ENCODE assay signal across 9 cellular contexts in genomic region chr20:44204156-44204831, GRCh38. TPM values are rescaled to one million over a fixed set of nuclear protein-coding genes. Genes with fewer than 3 reads are reported as not detected.
DNase-seq lines count a peak whose midpoint lies in the region; ATAC-seq and TF ChIP-seq lines count a peak whose summit lies in the region.
"Had no signal": no experiment of that assay in that cellular context is flagged by ENCODE, and none has a peak within 500 bp of the region (broad histone marks: within the 10 kb centered on the region; RNA-seq: fewer than 3 reads in every experiment).

No MANE protein-coding gene starts in this region.

- H3K36me3 ChIP-seq in Panc1 (ENCODE audit: control insufficient read depth, insufficient read depth, low read length) = peaks cover 23% of the 10 kb centered on the region
- H3K36me3 ChIP-seq in prostate gland = peaks cover 0 to 5% of the 10 kb centered on the region in 2 donors

- intact Hi-C loops in Calu3 (cut with micrococcal nuclease; ENCODE audit: unreplicated experiment) (no loop called here), Panc1 (cut with micrococcal nuclease; ENCODE audit: unreplicated experiment) (no loop called here), prostate gland (cut with DNase I) (loop anchor here (10.0 kb wide), 1 partner anchor 531 kb away; no protein-coding TSS in a partner anchor)

- no peak for TF ChIP-seq POLR2A in prostate gland (IDR thresholded peaks at IDR 0.05)

- no peaks in the 10 kb centered on the region for H3K9me3 Mint-ChIP-seq in Calu3 (ENCODE audit: low read depth, unreplicated experiment)
- H3K9me3 Mint-ChIP-seq in endothelial cell (ENCODE audit: unreplicated experiment) = no peaks in the 10 kb centered on the region

- BruUV-seq in Calu3 (replicated peaks; lab: Mats Ljungman, UMichigan) (no TSS peak), Panc1 (replicated peaks; lab: Mats Ljungman, UMichigan) (no TSS peak)

- H3K4me3 ChIP-seq in Panc1 (ENCODE audit: low read depth in 2 of 2, low read length in 2 of 2) (no peak overlapping the region), prostate gland (no peak overlapping the region)

- H3K4me1 Mint-ChIP-seq in Calu3 (ENCODE audit: low read depth, unreplicated experiment) (peaks cover 83% of the 10 kb centered on the region), endothelial cell (ENCODE audit: unreplicated experiment) (peaks cover 13% of the 10 kb centered on the region)

- H3K9me3 ChIP-seq in Panc1 (ENCODE audit: control insufficient read depth, insufficient read depth, low read depth, low read length) = no peaks in the 10 kb centered on the region
- no peaks in the 10 kb centered on the region for H3K9me3 ChIP-seq in prostate gland

- peaks cover 77% of the 10 kb centered on the region for H3K36me3 Mint-ChIP-seq in Calu3 (ENCODE audit: insufficient read depth, unreplicated experiment)
- H3K36me3 Mint-ChIP-seq in endothelial cell (ENCODE audit: low read depth, unreplicated experiment) = peaks cover 21% of the 10 kb centered on the region

- POLR2A ChIA-PET in Panc1 (lab: Charles Lee) = interaction anchor here (0.7 kb wide), 1 partner anchor 189 kb away, joined by 5 read pairs; no protein-coding TSS in a partner anchor

- H3K4me3 Mint-ChIP-seq in Calu3 (ENCODE audit: low read depth, unreplicated experiment) (peak overlapping the region; percentile 38), endothelial cell (ENCODE audit: unreplicated experiment) (no peak overlapping the region)

- in situ Hi-C loops in Panc1 (cut with HindIII; ENCODE audit: low pct_unique_long_range_greater_than_20kb, low sequenced_read_pairs) = no loop called here

- H3K4me1 ChIP-seq in Panc1 (ENCODE audit: control insufficient read depth, insufficient read depth, low read length) = peaks cover 36% of the 10 kb centered on the region
- peaks cover 15% of the 10 kb centered on the region for H3K4me1 ChIP-seq in prostate gland (replicated peaks)

- no peaks in the 10 kb centered on the region for H3K27me3 ChIP-seq in Panc1 (ENCODE audit: control insufficient read depth, insufficient read depth, low read length)
- H3K27me3 ChIP-seq in prostate gland (replicated peaks; ENCODE audit: insufficient read depth) = no peaks in the 10 kb centered on the region

- WGBS in prostate gland = 77% methylated on average over 4 of the region's 4 CpGs

- CTCF ChIA-PET in Calu3 (lab: Charles Lee) = interaction anchor here (0.7 kb wide), 1 partner anchor 81 kb away, joined by 3 read pairs; no protein-coding TSS in a partner anchor
- CTCF ChIA-PET in Panc1 (lab: Charles Lee) = no interaction called here

- ATAC-seq in Panc1 (peak; percentile 93), HG02970 (IDR thresholded peaks at IDR 0.05; ENCODE audit: low FRiP score, unreplicated experiment) (no peak), GM19397 (IDR thresholded peaks at IDR 0.05; ENCODE audit: unreplicated experiment) (no peak)

- H3K27me3 Mint-ChIP-seq in Calu3 (ENCODE audit: unreplicated experiment) (no peaks in the 10 kb centered on the region), endothelial cell (ENCODE audit: unreplicated experiment) (peaks cover 2% of the 10 kb centered on the region)

- DNase-seq in Calu3 (peak; percentile 57), Panc1 (ENCODE audit: low read depth, low spot score) (peak; percentile 79), fibroblast of gingiva (ENCODE audit: low read depth) (peak; percentile 88), prostate gland (ENCODE audit: low spot score) (peak; percentile 77), endothelial cell (ENCODE audit: low spot score) (no peak), mucosa of gallbladder (ENCODE audit: low spot score) (no peak)
- DNase-seq: NCI-H1417 had no signal

- TF ChIP-seq CTCF in Calu3 (IDR thresholded peaks at IDR 0.05; ENCODE audit: unreplicated experiment) (no peak), Panc1 (IDR thresholded peaks at IDR 0.05) (no peak), prostate gland (IDR thresholded peaks at IDR 0.05) (no peak), endothelial cell (IDR thresholded peaks at IDR 0.05; ENCODE audit: unreplicated experiment) (no peak)

- H3K27ac Mint-ChIP-seq in Calu3 (ENCODE audit: unreplicated experiment) (peak overlapping the region; percentile 94), endothelial cell (ENCODE audit: unreplicated experiment) (no peak overlapping the region)

- H3K27ac ChIP-seq in Panc1 (ENCODE audit: low read length) (peak overlapping the region; percentile 86), prostate gland (peak overlapping the region; percentile 66 to 68)

RNA-seq across cellular contexts. Expression of gene OSER1, which starts 6.3 kb away (rescaled TPM):
- 52.2 and 56.7 TPM in 2 replicates for total RNA-seq in Calu3 (2022)
- 37.8 TPM for total RNA-seq in Panc1 (2021; ENCODE audit: unreplicated experiment)
- 24.2 TPM for polyA plus RNA-seq in Panc1 (2012; ENCODE audit: insufficient read length)
- total RNA-seq in prostate gland = 10 to 100 TPM; 31.6 to 42.7 TPM
- 28.2 TPM for total RNA-seq in endothelial cell (ENCODE audit: unreplicated experiment)
- total RNA-seq in mucosa of gallbladder = 34.8 TPM

RNA-seq across cellular contexts. Expression of gene JPH2, which starts 17.3 kb away (rescaled TPM):
- total RNA-seq in Calu3 (2022) = 0.50 and 0.59 TPM in 2 replicates
- total RNA-seq in Panc1 (2021; ENCODE audit: unreplicated experiment) = 0.49 TPM
- 0.27 TPM for polyA plus RNA-seq in Panc1 (2012; ENCODE audit: insufficient read length)
- total RNA-seq in prostate gland = 10 to 100 TPM; 29.1 to 31.1 TPM
- 0.80 TPM for total RNA-seq in endothelial cell (ENCODE audit: unreplicated experiment)
- 48.9 TPM for total RNA-seq in mucosa of gallbladder

RNA-seq across cellular contexts. Expression of gene GDAP1L1, which starts 42.8 kb away (rescaled TPM):
- total RNA-seq in Calu3 (2022) (not detected in 2 replicates), Panc1 (2021; ENCODE audit: unreplicated experiment) (not detected), prostate gland (1 to 10 TPM in 1 of 2 donors, not detected in 1; 1.5 TPM), endothelial cell (ENCODE audit: unreplicated experiment) (1.7 TPM), mucosa of gallbladder (not detected)
- 0.55 TPM for polyA plus RNA-seq in Panc1 (2012; ENCODE audit: insufficient read length)

Comparison
In these comparisons a context has a peak if more than half of its experiments do, and no peak if none do; other contexts are left out.
1. DNase-seq: peak in Calu3 (single experiment), Panc1 (single experiment), fibroblast of gingiva (single experiment) and prostate gland (single experiment); none in endothelial cell (single experiment) and mucosa of gallbladder (single experiment).
2. RNA of gene JPH2, which starts 17.3 kb away (total RNA-seq): 48.9 TPM in mucosa of gallbladder (single experiment) and 29.1 to 31.1 TPM in prostate gland; 0.80 TPM in endothelial cell (single experiment), 0.50 to 0.59 TPM in Calu3 and 0.49 TPM in Panc1 (single experiment); every median in the first group is over 10 times any median in the second.